8 cellular contexts compared by ENCODE assay signal in the genomic region with DNA sequence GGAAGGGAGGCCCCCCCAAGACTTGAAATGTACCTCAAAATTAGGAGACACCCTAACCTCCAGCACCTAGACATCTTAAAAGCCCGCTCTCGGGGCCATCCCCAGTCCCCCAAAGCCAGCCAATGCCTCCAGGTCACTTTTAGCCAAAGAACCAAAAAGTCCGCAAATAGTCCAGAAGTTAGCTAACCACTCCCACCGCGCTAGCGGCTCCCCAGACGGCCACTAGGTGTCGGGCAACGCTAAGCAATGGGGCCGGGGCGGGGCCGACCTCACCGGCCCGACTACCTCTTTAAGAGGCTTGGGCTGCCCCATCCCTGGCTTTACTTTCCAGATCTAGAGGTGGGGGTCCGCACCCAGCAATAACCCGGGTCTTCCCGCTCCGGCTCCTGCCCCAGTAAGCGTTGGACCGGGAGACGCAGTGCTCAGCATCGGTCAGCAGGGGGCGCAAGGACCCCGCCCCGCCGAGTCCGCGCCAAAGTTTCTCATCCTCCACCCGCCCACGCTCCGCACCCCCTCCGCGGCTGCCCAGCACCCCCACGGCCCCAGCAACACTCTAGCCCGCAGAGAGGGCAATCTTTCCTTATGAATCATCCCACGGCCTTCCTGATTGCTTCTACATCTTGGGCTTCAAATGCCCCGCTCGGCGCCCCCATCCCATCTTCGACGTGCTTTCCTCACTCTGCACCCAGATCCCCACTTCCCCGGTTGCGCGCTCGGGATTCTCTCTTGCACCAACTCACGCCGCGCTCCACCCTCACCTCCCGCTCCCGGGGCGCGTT. TPM values are rescaled to one million over a fixed set of nuclear protein-coding genes. Genes with fewer than 3 reads are reported as not detected.
A peak's percentile ranks its signal among the peaks of the same experiment; 100 is the strongest.
DNase-seq lines count a peak whose midpoint lies in the region; ATAC-seq and TF ChIP-seq lines count a peak whose summit lies in the region.

No MANE protein-coding gene starts in this region.

- H3K4me1 ChIP-seq in HUES48 (ENCODE audit: control insufficient read depth, insufficient read depth, low read length) (no peaks in the 10 kb centered on the region), PC-3 (ENCODE audit: insufficient read depth, low read length) (peaks cover 18% of the 10 kb centered on the region), esophagus muscularis mucosa (peaks cover 26 to 96% (median 71%) of the 10 kb centered on the region in 4 donors)

- peaks cover 30% of the 10 kb centered on the region for H3K36me3 ChIP-seq in HUES48 (ENCODE audit: control insufficient read depth, insufficient read depth, low read length)
- H3K36me3 ChIP-seq in PC-3 (ENCODE audit: low read depth, low read length) = no peaks in the 10 kb centered on the region
- H3K36me3 ChIP-seq in esophagus muscularis mucosa = peaks cover 3 to 27% (median 25%) of the 10 kb centered on the region in 4 donors

- no peaks in the 10 kb centered on the region for H3K9me2 ChIP-seq in PC-3 (replicated peaks; ENCODE audit: low read length)

- no peaks in the 10 kb centered on the region for H3K79me2 ChIP-seq in PC-3 (ENCODE audit: low read length)

- H3K9me3 Mint-ChIP-seq in activated T-cell treated with anti-CD3 and anti-CD28 coated beads, Interleukin-2, amount 50 U/mL, for 4 hours = no peaks in the 10 kb centered on the region

- peak overlapping the region; percentile 71 for H3K4me3 Mint-ChIP-seq in activated T-cell treated with anti-CD3 and anti-CD28 coated beads, Interleukin-2, amount 50 U/mL, for 4 hours

- H3K9ac ChIP-seq in HUES48 (ENCODE audit: low read depth, low read length) = 0 out of 2 replicates have a peak overlapping the region, but pooled peaks have one; percentile 11
- H3K9ac ChIP-seq in PC-3 (ENCODE audit: low read length) = peak overlapping the region; percentile 84

- peak; percentile 100 for TF ChIP-seq CTCF in PC-3 (conservative IDR thresholded peaks at IDR 0.05; ENCODE audit: low read depth, low read length)
- TF ChIP-seq CTCF in esophagus muscularis mucosa (IDR thresholded peaks at IDR 0.05) = peak; percentile 98 to 100 (median 100)

- 1% methylated on average over 26 of the region's 52 CpGs for WGBS in esophagus muscularis mucosa

- no peak for TF ChIP-seq POLR2A in esophagus muscularis mucosa (IDR thresholded peaks at IDR 0.05; ENCODE audit: low read depth)

- DNase-seq in AG08395 (ENCODE audit: low spot score) (peak; percentile 49), PC-3 (peak; percentile 93), esophagus muscularis mucosa (ENCODE audit: extremely low spot score) (peak; percentile 97), myocyte (ENCODE audit: low read depth) (peak; percentile 90)
- DNase-seq in activated T-cell treated with anti-CD3 and anti-CD28 coated beads, Interleukin-2, amount 50 U/mL, for 4 hours = peak; percentile 74
- DNase-seq in stimulated activated CD8-positive, alpha-beta memory T cell treated with anti-CD3 and anti-CD28 coated beads, Interleukin-7, amount 100 ng/mL, for 4 hours (ENCODE audit: low read depth in 2 of 2) = peak; percentile 58 to 66

- H3K4me3 ChIP-seq in HUES48 (ENCODE audit: low read depth, low read length) = peak overlapping the region; percentile 72
- H3K4me3 ChIP-seq in PC-3 (ENCODE audit: low read length) = peak overlapping the region; percentile 69
- peak overlapping the region; percentile 51 to 69 (median 58) for H3K4me3 ChIP-seq in esophagus muscularis mucosa

- no peaks in the 10 kb centered on the region for H3K36me3 Mint-ChIP-seq in activated T-cell treated with anti-CD3 and anti-CD28 coated beads, Interleukin-2, amount 50 U/mL, for 4 hours (ENCODE audit: insufficient read depth)

- no peaks in the 10 kb centered on the region for H4K20me1 ChIP-seq in PC-3 (ENCODE audit: low read length)

- POLR2A ChIA-PET in PC-3 (lab: Charles Lee; ENCODE audit: unreplicated experiment) = interaction anchor here (0.6 to 1.0 kb wide), 2 partner anchors 69 to 73 kb away, joined by 4 to 13 read pairs; partner anchors contain the start of gene TMEM92

- peak overlapping the region; percentile 85 for H3K4me2 ChIP-seq in PC-3 (ENCODE audit: low read length)

- CTCF ChIA-PET in PC-3 (lab: Charles Lee) = interaction anchor here (0.5 to 2.1 kb wide), 19 partner anchors 10 to 279 kb away, joined by 3 to 53 read pairs (median 6); partner anchors contain the start of gene TMEM92

- no peak for TF ChIP-seq EP300 in esophagus muscularis mucosa (IDR thresholded peaks at IDR 0.05)

- H3K27ac ChIP-seq in HUES48 (ENCODE audit: low read depth, low read length) (peak overlapping the region; percentile 69), PC-3 (ENCODE audit: low read length) (peak overlapping the region; percentile 92), esophagus muscularis mucosa (replicated peaks in 1 of 4) (peak overlapping the region; percentile 88 to 94 (median 92))

- H3K4me1 Mint-ChIP-seq in activated T-cell treated with anti-CD3 and anti-CD28 coated beads, Interleukin-2, amount 50 U/mL, for 4 hours (ENCODE audit: low read depth) = peaks cover 21% of the 10 kb centered on the region

- H3K27me3 Mint-ChIP-seq in activated T-cell treated with anti-CD3 and anti-CD28 coated beads, Interleukin-2, amount 50 U/mL, for 4 hours (ENCODE audit: low read depth) = peaks cover 52% of the 10 kb centered on the region

- H3F3A ChIP-seq in PC-3 (ENCODE audit: low read length, unreplicated experiment) = no peaks in the 10 kb centered on the region

- H3K27me3 ChIP-seq in HUES48 (ENCODE audit: control insufficient read depth, insufficient read depth, low read length) (peaks cover 27% of the 10 kb centered on the region), PC-3 (ENCODE audit: low read length) (0 out of 2 replicates have a peak, but pooled peaks cover 6% of the 10 kb centered on the region), esophagus muscularis mucosa (peaks cover 0 to 15% (median 3%) of the 10 kb centered on the region in 4 donors)

- H3K9me3 ChIP-seq in HUES48 (ENCODE audit: control insufficient read depth, insufficient read depth, low read length) (no peaks in the 10 kb centered on the region), PC-3 (ENCODE audit: low read length) (no peaks in the 10 kb centered on the region), esophagus muscularis mucosa (no peaks in the 10 kb centered on the region)

- no TSS peak for BruUV-seq in PC-3 (replicated peaks; lab: Mats Ljungman, UMichigan)

- intact Hi-C loops in PC-3 (cut with micrococcal nuclease) (loop anchor here (1.0 kb wide), 4 partner anchors 19 to 279 kb away; no protein-coding TSS in a partner anchor), esophagus muscularis mucosa (cut with DNase I) (loop anchor here (1.0 kb wide), 2 partner anchors 73 to 97 kb away; no protein-coding TSS in a partner anchor)

- ATAC-seq in GM18909 (IDR thresholded peaks at IDR 0.05; ENCODE audit: poor library complexity, unreplicated experiment) = peak; percentile 65
- peak; percentile 74 for ATAC-seq in PC-3
- peak; percentile 85 to 86 for ATAC-seq in activated T-cell treated with anti-CD3 and anti-CD28 coated beads, Interleukin-2, amount 50 U/mL, for 4 hours

- peak overlapping the region; percentile 85 for H2AFZ ChIP-seq in PC-3 (ENCODE audit: low read length)

RNA-seq across cellular contexts. Expression of gene COL1A1, which starts 0.8 kb away (rescaled TPM):
- total RNA-seq in PC-3 (2014; rRNA removed) (30.6 and 56.2 TPM in 2 replicates), esophagus muscularis mucosa (100 to 1,000 TPM in 1 of 4 donors, 10 to 100 TPM in 3; 20.7 to 123 (median 41.5) TPM), myocyte (604 and 719 TPM in 2 replicates)
- total RNA-seq in activated T-cell treated with anti-CD3 and anti-CD28 coated beads, Interleukin-2, amount 50 U/mL, for 4 hours = 1 to 10 TPM; 1.6 to 3.2 (median 2.8) TPM
- polyA plus RNA-seq in myocyte (2012) = 15,153 TPM

RNA-seq across cellular contexts. Expression of gene SGCA, which starts 34.8 kb away (rescaled TPM):
- total RNA-seq in PC-3 (2014; rRNA removed) (not detected in 2 replicates), esophagus muscularis mucosa (100 to 1,000 TPM in 1 of 4 donors, 10 to 100 TPM in 3; 72.7 to 145 (median 82.8) TPM), myocyte (428 and 447 TPM in 2 replicates)
- not detected for total RNA-seq in activated T-cell treated with anti-CD3 and anti-CD28 coated beads, Interleukin-2, amount 50 U/mL, for 4 hours
- polyA plus RNA-seq in myocyte (2012) = 303 TPM

RNA-seq across cellular contexts. Expression of gene PPP1R9B, which starts 50.2 kb away (rescaled TPM):
- total RNA-seq in PC-3 (2014; rRNA removed) (67.7 and 95.0 TPM in 2 replicates), esophagus muscularis mucosa (10 to 100 TPM; 20.2 to 46.3 (median 37.5) TPM), myocyte (40.5 and 44.2 TPM in 2 replicates)
- 10 to 100 TPM; 70.2 to 82.2 (median 76.6) TPM for total RNA-seq in activated T-cell treated with anti-CD3 and anti-CD28 coated beads, Interleukin-2, amount 50 U/mL, for 4 hours
- 43.6 TPM for polyA plus RNA-seq in myocyte (2012)

Comparison
In these comparisons a context has a peak if more than half of its experiments do, and no peak if none do; other contexts are left out.
1. Peak in every context shown above with its lines: DNase-seq, ATAC-seq, H3K4me3 ChIP-seq and H3K27ac ChIP-seq.
2. RNA of gene SGCA, which starts 34.8 kb away (total RNA-seq): 428 to 447 TPM in myocyte and 72.7 to 145 TPM in esophagus muscularis mucosa; not detected in PC-3 and not detected in activated T-cell treated with anti-CD3 and anti-CD28 coated beads, Interleukin-2, amount 50 U/mL, for 4 hours; every median in the first group is over 10 times any median in the second.